14 cellular contexts compared by ENCODE assay signal in genomic region chr13:49731766-49732165, GRCh38. TPM values are rescaled to one million over a fixed set of nuclear protein-coding genes. Genes with fewer than 3 reads are reported as not detected.
DNase-seq lines count a peak whose midpoint lies in the region; TF ChIP-seq lines count a peak whose summit lies in the region.
"Had no signal": no experiment of that assay in that cellular context is flagged by ENCODE, and none has a peak within 500 bp of the region (broad histone marks: within the 10 kb centered on the region; RNA-seq: fewer than 3 reads in every experiment).

No MANE protein-coding gene starts in this region.

- no peak overlapping the region for H3K27ac ChIP-seq in breast epithelium
- H3K27ac ChIP-seq: 22Rv1, PC-9, thoracic aorta had no signal

- no peaks in the 10 kb centered on the region for H3K27me3 ChIP-seq in breast epithelium

- intact Hi-C loops in MCF 10A (cut with micrococcal nuclease) = loop anchor here (10.0 kb wide), 1 partner anchor 63 kb away; the partner anchor contains the start of gene KPNA3
- intact Hi-C loops in breast epithelium (cut with DNase I; ENCODE audit: low total_unique reads) = no loop called here

- no peak overlapping the region for H3K27ac Mint-ChIP-seq in MCF 10A (ENCODE audit: low read depth, unreplicated experiment)

- H3K27me3 Mint-ChIP-seq in MCF 10A (ENCODE audit: insufficient read depth, unreplicated experiment) = no peaks in the 10 kb centered on the region

- CTCF ChIA-PET in MCF 10A (lab: Yijun Ruan, JAX) = interaction anchor here (0.6 kb wide), 1 partner anchor 46 kb away, joined by 3 read pairs; no protein-coding TSS in a partner anchor

- no TSS peak for BruUV-seq in MCF 10A (replicated peaks; lab: Mats Ljungman, UMichigan)

- no peaks in the 10 kb centered on the region for H3K36me3 ChIP-seq in breast epithelium
- H3K36me3 ChIP-seq: thoracic aorta had no signal

- no peaks in the 10 kb centered on the region for H3K4me1 Mint-ChIP-seq in MCF 10A (ENCODE audit: insufficient read depth, unreplicated experiment)

- no peak overlapping the region for H3K4me3 Mint-ChIP-seq in MCF 10A (ENCODE audit: unreplicated experiment)

- H3K4me3 ChIP-seq in breast epithelium = no peak overlapping the region
- H3K4me3 ChIP-seq: PC-9, thoracic aorta had no signal

- peaks cover 29% of the 10 kb centered on the region for H3K36me3 Mint-ChIP-seq in MCF 10A (ENCODE audit: insufficient read depth, unreplicated experiment)

- TF ChIP-seq POLR2A in breast epithelium (IDR thresholded peaks at IDR 0.05) = no peak

- TF ChIP-seq CTCF in MCF 10A (IDR thresholded peaks at IDR 0.05; ENCODE audit: unreplicated experiment) (no peak), breast epithelium (IDR thresholded peaks at IDR 0.05) (no peak)

- H3K9me3 ChIP-seq in breast epithelium = no peaks in the 10 kb centered on the region
- H3K9me3 ChIP-seq: thoracic aorta had no signal

- POLR2A ChIA-PET in MCF 10A (lab: Yijun Ruan, JAX) = interaction anchor here (0.7 kb wide), 1 partner anchor 61 kb away, joined by 3 read pairs; no protein-coding TSS in a partner anchor

- H3K9me3 Mint-ChIP-seq in MCF 10A (ENCODE audit: unreplicated experiment) = no peaks in the 10 kb centered on the region

- DNase-seq in MCF 10A (ENCODE audit: unreplicated experiment) (peak; percentile 43), breast epithelium (ENCODE audit: low spot score in 2 of 2) (no peak), astrocyte of the hippocampus (ENCODE audit: low read depth, low spot score) (peak; percentile 45), glomerular visceral epithelial cell (ENCODE audit: extremely low spot score) (peak; percentile 27), stromal cell of bone marrow (ENCODE audit: low read depth) (peak; percentile 67), MV-4-11 (lab: John Stamatoyannopoulos, UW) (no peak), amygdala (lab: John Stamatoyannopoulos, UW) (no peak), NCI-H187 treated with DMSO at 0.1 percent for 48 hours (lab: John Stamatoyannopoulos, UW) (no peak)
- DNase-seq: activated CD4-positive, alpha-beta T cell treated with anti-CD3 and anti-CD28 coated beads for 48 hours; central memory CD4-positive, alpha-beta T cell; erythroblast; PC-9 had no signal

- no peaks in the 10 kb centered on the region for H3K4me1 ChIP-seq in breast epithelium

RNA-seq across cellular contexts. Expression of gene EBPL, which starts 40.5 kb away (rescaled TPM):
- 90.1 and 121 TPM in 2 replicates for total RNA-seq in MCF 10A (2022)
- 100 to 1,000 TPM in 1 of 3 donors, 10 to 100 TPM in 2; 33.3 to 104 (median 80.1) TPM for total RNA-seq in breast epithelium

Comparison
In these comparisons a context has a peak if more than half of its experiments do, and no peak if none do; other contexts are left out.
1. DNase-seq: peak in MCF 10A (single experiment), astrocyte of the hippocampus (single experiment), glomerular visceral epithelial cell (single experiment) and stromal cell of bone marrow (single experiment); none in breast epithelium (0 of 2), MV-4-11 (single experiment), amygdala (0 of 56) and NCI-H187 treated with DMSO at 0.1 percent for 48 hours (single experiment).